8 cellular contexts compared by ENCODE assay signal in genomic region chr1:55140546-55140983, GRCh38.
DNase-seq lines count a peak whose midpoint lies in the region; ATAC-seq, FAIRE-seq and TF ChIP-seq lines count a peak whose summit lies in the region.

No MANE protein-coding gene starts in this region.

- no peaks in the 10 kb centered on the region for H3K27me3 ChIP-seq in small intestine (ENCODE audit: control insufficient read depth in 2 of 2, insufficient read depth in 2 of 2, low read length in 2 of 2)

- H3K4me3 ChIP-seq in astrocyte of the cerebellum (ENCODE audit: low read depth, low read length) (no peak overlapping the region), small intestine (ENCODE audit: low read depth in 1 of 2, low read length in 2 of 2) (no peak overlapping the region)

- H3K27ac ChIP-seq in small intestine (ENCODE audit: low read depth in 1 of 2, low read length in 1 of 2): no peak overlapping the region

- TF ChIP-seq CTCF in GM12873 (IDR thresholded peaks at IDR 0.05; ENCODE audit: insufficient read depth, low read depth, low read length, missing control alignments) (peak; percentile 85), astrocyte of the cerebellum (IDR thresholded peaks at IDR 0.05; ENCODE audit: low read depth, low read length, missing control alignments) (peak; percentile 85)

- no peaks in the 10 kb centered on the region for H3K4me1 ChIP-seq in small intestine (ENCODE audit: control insufficient read depth in 2 of 2, insufficient read depth in 1 of 2, low read depth in 1 of 2, low read length in 1 of 2)

- ATAC-seq in HG02678 (IDR thresholded peaks at IDR 0.05; ENCODE audit: unreplicated experiment) (peak; percentile 90), HG03108 (IDR thresholded peaks at IDR 0.05; ENCODE audit: unreplicated experiment) (no peak)

- no peaks in the 10 kb centered on the region for H3K9me3 ChIP-seq in small intestine (ENCODE audit: control insufficient read depth, low read depth)

- WGBS in small intestine, 3 donors: 4 to 7% (median 5%) methylated on average over 3 of the region's 3 CpGs

- in situ Hi-C loops in astrocyte of the cerebellum (cut with HindIII; ENCODE audit: low sequenced_read_pairs): loop anchor here (25.0 kb wide), 1 partner anchor 1447 kb away; the partner anchor contains the start of gene PLPP3

- FAIRE-seq in small intestine (lab: Jason Lieb, UNC): no peak

- peak; percentile 54 for DNase-seq in NCI-H146 treated with DMSO at 0.1 percent for 48 hours (lab: John Stamatoyannopoulos, UW; ENCODE audit: unreplicated experiment)
- DNase-seq in T-helper 1 cell: peak; percentile 28 to 85 (median 62)
- peak; percentile 89 for DNase-seq in astrocyte of the cerebellum (ENCODE audit: low read depth)
- DNase-seq in hippocampal formation (lab: John Stamatoyannopoulos, UW): peak; percentile 50 to 90
- DNase-seq in small intestine: peak; percentile 82

- H3K36me3 ChIP-seq in small intestine (ENCODE audit: control insufficient read depth in 2 of 2, insufficient read depth in 2 of 2, low read length in 2 of 2): peaks cover 12 to 22% of the 10 kb centered on the region in 2 donors
